In genomic region chr10:32095116-32095733, GRCh38 we compare ENCODE assay signal across 21 cellular contexts. TPM values are rescaled to one million over a fixed set of nuclear protein-coding genes. Genes with fewer than 3 reads are reported as not detected.
A peak's percentile ranks its signal among the peaks of the same experiment; 100 is the strongest.
DNase-seq lines count a peak whose midpoint lies in the region; ATAC-seq, FAIRE-seq and TF ChIP-seq lines count a peak whose summit lies in the region.
"Had no signal": no experiment of that assay in that cellular context is flagged by ENCODE, and none has a peak within 500 bp of the region (broad histone marks: within the 10 kb centered on the region; RNA-seq: fewer than 3 reads in every experiment).

No MANE protein-coding gene starts in this region.

- no peaks in the 10 kb centered on the region for H3F3A ChIP-seq in SK-N-SH (replicated peaks; ENCODE audit: insufficient read depth)

- H2BK20ac ChIP-seq in H1 (ENCODE audit: low read length) = no peak overlapping the region

- H2BK12ac ChIP-seq in H1 (ENCODE audit: low read depth, low read length) = no peak overlapping the region

- no peaks in the 10 kb centered on the region for H3K9me2 ChIP-seq in SK-N-SH

- no peak overlapping the region for H3K9ac ChIP-seq in SK-N-SH
- H3K9ac ChIP-seq in H1 (replicated peaks in 1 of 4; ENCODE audit: extremely low read depth in 1 of 4, low read depth in 3 of 4, low read length in 3 of 4) = peak overlapping the region in 1 of 4 experiments; percentile 43; a peak in 1 of 7 replicates
- H3K9ac ChIP-seq: BLaER1 treated with 17β-estradiol and CSF1 and Interleukin-3, amounts not matched to agents 10 nM and 100 nM had no signal

- DNase-seq in SK-N-SH (no peak), LNCaP clone FGC (ENCODE audit: low read depth) (peak; percentile 38), H1 (ENCODE audit: low read depth in 1 of 2, low spot score in 2 of 2) (no peak), NOMO-1 treated with dmso at 0.1 percent for 144 hours (lab: John Stamatoyannopoulos, UW; ENCODE audit: unreplicated experiment) (no peak), small intestine (no peak), HCEC 1CT (no peak), HUDEP-2 (lab: John Stamatoyannopoulos, UW; ENCODE audit: unreplicated experiment in 76 of 76) (no peak)
- DNase-seq: activated CD8-positive, alpha-beta T cell treated with anti-CD3 and anti-CD28 coated beads, Interleukin-2, amount 10 ng/mL, durations not matched to agents 7 days and 5 days; activated naive CD4-positive, alpha-beta T cell treated with Interleukin-2 at 50 U/mL for 16 hours; activated T-cell treated with anti-CD3 and anti-CD28 coated beads, Interleukin-2, amount 50 U/mL, for 4 hours; central memory CD4-positive, alpha-beta T cell; H7; mesendoderm; MM.1S; naive thymus-derived CD4-positive, alpha-beta T cell; NCI-H1694; stimulated activated CD4-positive, alpha-beta T cell treated with anti-CD3 and anti-CD28 coated beads, Interleukin-15, amount 100 ng/mL, for 24 hours had no signal

- no peaks in the 10 kb centered on the region for H3K9me3 ChIP-seq in SK-N-SH
- H3K9me3 ChIP-seq in H1 (ENCODE audit: insufficient read depth in 2 of 2, low read depth in 1 of 2, low read length in 1 of 2) = peaks cover 7 to 10% of the 10 kb centered on the region in 2 experiments; a peak in 1 of 4 replicates
- no peaks in the 10 kb centered on the region for H3K9me3 ChIP-seq in small intestine (ENCODE audit: control insufficient read depth, low read depth)
- H3K9me3 ChIP-seq: right atrium auricular region had no signal

- H4K20me1 ChIP-seq in SK-N-SH (ENCODE audit: insufficient read depth) = no peaks in the 10 kb centered on the region
- no peaks in the 10 kb centered on the region for H4K20me1 ChIP-seq in H1 (replicated peaks in 1 of 2; ENCODE audit: control insufficient read depth in 1 of 2, insufficient read depth in 2 of 2, low read length in 2 of 2)
- H4K20me1 ChIP-seq: BLaER1 treated with 17β-estradiol and CSF1 and Interleukin-3, amounts not matched to agents 10 nM and 100 nM had no signal

- no peak overlapping the region for H2BK15ac ChIP-seq in H1 (ENCODE audit: low read length)

- no peak overlapping the region for H3K4me3 ChIP-seq in SK-N-SH (ENCODE audit: low read depth in 2 of 2, low read length in 1 of 2)
- no peak overlapping the region for H3K4me3 ChIP-seq in LNCaP clone FGC (ENCODE audit: low read depth, low read length)
- H3K4me3 ChIP-seq in H1 (ENCODE audit: extremely low read depth in 1 of 4, insufficient read depth in 2 of 4, low read depth in 3 of 4, low read length in 4 of 4) = no peak overlapping the region
- H3K4me3 ChIP-seq in small intestine (ENCODE audit: low read depth in 1 of 2, low read length in 2 of 2) = no peak overlapping the region
- H3K4me3 ChIP-seq: BLaER1 treated with 17β-estradiol and CSF1 and Interleukin-3, amounts not matched to agents 10 nM and 100 nM; right atrium auricular region had no signal

- CTCF ChIA-PET in SK-N-SH (lab: Yijun Ruan, JAX) = no interaction called here
- CTCF ChIA-PET in H1 (lab: Charles Lee; ENCODE audit: partially characterized antibody) = interaction anchor here (1.6 kb wide), 1 partner anchor 116 kb away, joined by 4 read pairs; no protein-coding TSS in a partner anchor

- H3K23ac ChIP-seq in H1 (ENCODE audit: insufficient read length) = no peak overlapping the region

- H4K8ac ChIP-seq in H1 (ENCODE audit: extremely low read depth, insufficient read depth, low read length) = 0 out of 2 replicates have a peak overlapping the region, but pooled peaks have one; percentile 51

- H3K18ac ChIP-seq in H1 (ENCODE audit: extremely low read depth, low read length) = no peak overlapping the region

- no peak overlapping the region for H4K91ac ChIP-seq in H1 (replicated peaks; ENCODE audit: insufficient read length, low read length)

- peak; percentile 43; the same call in 1 of the 3 replicates for ATAC-seq in SK-N-SH treated with all-trans-retinoic acid at 6 μM for 48 hours
- ATAC-seq: activated CD8-positive, alpha-beta T cell treated with anti-CD3 and anti-CD28 coated beads, Interleukin-2, amount 10 ng/mL, durations not matched to agents 7 days and 5 days; activated T-cell treated with anti-CD3 and anti-CD28 coated beads, Interleukin-2, amount 50 U/mL, for 4 hours; naive thymus-derived CD4-positive, alpha-beta T cell had no signal

- WGBS in SK-N-SH (ENCODE audit: low lambda C conversion rate) = 92% methylated on average over 2 of the region's 2 CpGs
- 96% methylated on average over 2 of the region's 2 CpGs; no CpG with 5 or more reads in 1 of the 2 experiments for WGBS in H1 (ENCODE audit: extremely low coverage in 1 of 2, insufficient coverage in 1 of 2, insufficient read length in 1 of 2, insufficient replicate concordance in 2 of 2, low coverage in 1 of 2, low lambda C conversion rate in 2 of 2, missing lambda C conversion rate in 1 of 2), 2 experiments
- 97 to 100% (median 100%) methylated on average over 2 of the region's 2 CpGs for WGBS in small intestine, 3 donors

- TF ChIP-seq EP300 in SK-N-SH (IDR thresholded peaks at IDR 0.05; ENCODE audit: borderline replicate concordance in 1 of 2, low read depth in 1 of 2, low read length in 1 of 2) (no peak), H1 (IDR thresholded peaks at IDR 0.05; ENCODE audit: borderline replicate concordance in 1 of 2, low read depth in 2 of 2, low read length in 2 of 2) (no peak)

- H3K79me1 ChIP-seq in H1 (ENCODE audit: low read depth, low read length) = no peaks in the 10 kb centered on the region

- POLR2A ChIA-PET in SK-N-SH (lab: Yijun Ruan, JAX) (no interaction called here), H1 (lab: Charles Lee; ENCODE audit: partially characterized antibody) (no interaction called here)

- H3K27me3 ChIP-seq in SK-N-SH (ENCODE audit: insufficient read depth) (no peaks in the 10 kb centered on the region), H1 (replicated peaks in 1 of 4; ENCODE audit: control insufficient read depth in 3 of 4, extremely low read depth in 1 of 4, insufficient read depth in 3 of 4, low read length in 3 of 4) (no peaks in the 10 kb centered on the region), small intestine (ENCODE audit: control insufficient read depth in 2 of 2, insufficient read depth in 2 of 2, low read length in 2 of 2) (no peaks in the 10 kb centered on the region)
- H3K27me3 ChIP-seq: BLaER1 treated with 17β-estradiol and CSF1 and Interleukin-3, amounts not matched to agents 10 nM and 100 nM; right atrium auricular region had no signal

- H2BK5ac ChIP-seq in H1 (ENCODE audit: low read depth, low read length) = no peak overlapping the region

- H3K79me2 ChIP-seq in SK-N-SH (ENCODE audit: insufficient read depth) = no peaks in the 10 kb centered on the region
- no peaks in the 10 kb centered on the region for H3K79me2 ChIP-seq in H1 (ENCODE audit: control insufficient read depth in 1 of 2, insufficient read depth in 2 of 2, low read length in 2 of 2)

- H3K56ac ChIP-seq in H1 (replicated peaks; ENCODE audit: insufficient read length, low read depth, low read length) = no peak overlapping the region

- no peaks in the 10 kb centered on the region for H3K23me2 ChIP-seq in H1 (ENCODE audit: low read depth, low read length)

- H3K27ac ChIP-seq in SK-N-SH (ENCODE audit: low read depth in 2 of 2, low read length in 1 of 2) (no peak overlapping the region), H1 (ENCODE audit: low read depth, low read length) (no peak overlapping the region), small intestine (ENCODE audit: low read depth in 1 of 2, low read length in 1 of 2) (no peak overlapping the region)
- H3K27ac ChIP-seq: BLaER1 treated with 17β-estradiol and CSF1 and Interleukin-3, amounts not matched to agents 10 nM and 100 nM; right atrium auricular region had no signal

- FAIRE-seq in H1 (lab: Jason Lieb, UNC) (no peak), small intestine (lab: Jason Lieb, UNC) (no peak)
- FAIRE-seq: GM12892 had no signal

- no peak overlapping the region for H3K4me2 ChIP-seq in SK-N-SH
- no peak overlapping the region for H3K4me2 ChIP-seq in H1 (ENCODE audit: insufficient read depth in 1 of 2, low read depth in 2 of 2, low read length in 2 of 2)
- H3K4me2 ChIP-seq: BLaER1 treated with 17β-estradiol and CSF1 and Interleukin-3, amounts not matched to agents 10 nM and 100 nM had no signal

- H2AFZ ChIP-seq in SK-N-SH (ENCODE audit: low read depth) (no peak overlapping the region), H1 (ENCODE audit: low read length) (no peak overlapping the region)

- H3K36me3 ChIP-seq in SK-N-SH (replicated peaks in 1 of 2; ENCODE audit: control insufficient read depth in 1 of 2, insufficient read depth in 2 of 2, low read length in 1 of 2) = no peaks in the 10 kb centered on the region
- no peaks in the 10 kb centered on the region for H3K36me3 ChIP-seq in H1 (ENCODE audit: control insufficient read depth in 2 of 4, insufficient read depth in 4 of 4, low read length in 3 of 4)
- no peaks in the 10 kb centered on the region for H3K36me3 ChIP-seq in small intestine (ENCODE audit: control insufficient read depth in 2 of 2, insufficient read depth in 2 of 2, low read length in 2 of 2)
- H3K36me3 ChIP-seq: BLaER1 treated with 17β-estradiol and CSF1 and Interleukin-3, amounts not matched to agents 10 nM and 100 nM; right atrium auricular region had no signal

- H4K5ac ChIP-seq in H1 (ENCODE audit: insufficient read length, low read depth, low read length) = no peak overlapping the region

- H3K4me1 ChIP-seq in SK-N-SH (ENCODE audit: control insufficient read depth in 1 of 2, insufficient read depth in 2 of 2, low read depth in 1 of 2, low read length in 1 of 2) (no peaks in the 10 kb centered on the region), H1 (replicated peaks in 1 of 4; ENCODE audit: control insufficient read depth in 3 of 4, insufficient read depth in 4 of 4, low read length in 3 of 4) (no peaks in the 10 kb centered on the region), small intestine (ENCODE audit: control insufficient read depth in 2 of 2, insufficient read depth in 1 of 2, low read depth in 1 of 2, low read length in 1 of 2) (no peaks in the 10 kb centered on the region)
- H3K4me1 ChIP-seq: BLaER1 treated with 17β-estradiol and CSF1 and Interleukin-3, amounts not matched to agents 10 nM and 100 nM; right atrium auricular region had no signal

- H3K14ac ChIP-seq in H1 (ENCODE audit: insufficient read length) = no peak overlapping the region

- H2AK5ac ChIP-seq in H1 (ENCODE audit: low read depth, low read length) = no peak overlapping the region

- TF ChIP-seq POLR2A in H1 (IDR thresholded peaks at IDR 0.05; ENCODE audit: control extremely low read depth in 1 of 2, low read depth in 2 of 2, low read length in 2 of 2) = no peak

- H2BK120ac ChIP-seq in H1 (replicated peaks; ENCODE audit: low read depth, low read length) = no peak overlapping the region

- TF ChIP-seq RAD21 in SK-N-SH (IDR thresholded peaks at IDR 0.05; ENCODE audit: low read length) (no peak), H1 (IDR thresholded peaks at IDR 0.05 in 1 of 2, conservative IDR thresholded peaks at IDR 0.05 in 1 of 2; ENCODE audit: low read depth in 2 of 2, low read length in 2 of 2) (no peak)

- H3K4ac ChIP-seq in H1 (replicated peaks; ENCODE audit: insufficient read length, low read depth, low read length) = no peak overlapping the region

- TF ChIP-seq CTCF in SK-N-SH (IDR thresholded peaks at IDR 0.05) = no peak
- no peak for TF ChIP-seq CTCF in LNCaP clone FGC (IDR thresholded peaks at IDR 0.05; ENCODE audit: control insufficient read depth, extremely low read depth, insufficient read depth)
- no peak for TF ChIP-seq CTCF in H1 (IDR thresholded peaks at IDR 0.05; ENCODE audit: control extremely low read depth in 1 of 3, insufficient read depth in 1 of 3, low read depth in 1 of 3, low read length in 3 of 3)

RNA-seq across cellular contexts. Expression of gene KIF5B, which starts 39.0 kb away (rescaled TPM):
- 15.7 and 18.2 TPM in 2 replicates for polyA plus RNA-seq in SK-N-SH (2012; rRNA removed)
- polyA plus RNA-seq in SK-N-SH (2012; cell fraction: cytosol; rRNA removed) = 26.0 and 34.5 TPM in 2 replicates
- polyA plus RNA-seq in SK-N-SH (2012; cell fraction: nucleus; rRNA removed) = 8.1 and 17.2 TPM in 2 replicates
- total RNA-seq in H1 (2021; fragmentation: NEBNext Ultra II Directional; extraction: Animal tissue kit (Norgen Biotek cat#: 25700)) = 62.7 and 68.4 TPM in 2 replicates
- 7.3 and 9.8 TPM in 2 replicates for polyA plus RNA-seq in H1 (2011; rRNA removed)
- 17.6 TPM for polyA plus RNA-seq in H1 (2011; cell fraction: cytosol; rRNA removed)
- 7.6 TPM for polyA plus RNA-seq in H1 (2011; cell fraction: nucleus; rRNA removed)
- polyA plus RNA-seq in H1 (2012, experiment 1 of 2) = 23.3 to 41.1 TPM (median 27.1 TPM) in 4 replicates
- 2.6 TPM for polyA plus RNA-seq in H1 (2012, experiment 2 of 2)
- polyA plus RNA-seq in H1 (2013, experiment 1 of 2) = 44.2 TPM
- 43.3 TPM for polyA plus RNA-seq in H1 (2013, experiment 2 of 2)
- polyA minus RNA-seq in H1 (2011; rRNA and poly(A)+ RNA removed) = 21.1 and 32.6 TPM in 2 replicates
- polyA minus RNA-seq in H1 (2011; cell fraction: cytosol; rRNA and poly(A)+ RNA removed) = 30.2 TPM
- polyA minus RNA-seq in H1 (2011; cell fraction: nucleus; rRNA and poly(A)+ RNA removed) = 41.6 TPM
- 10 to 100 TPM; 49.4 to 66.4 (median 52.6) TPM for polyA plus RNA-seq in small intestine
